8 cellular contexts compared by ENCODE assay signal in genomic region chr3:14178247-14179113, GRCh38. TPM values are rescaled to one million over a fixed set of nuclear protein-coding genes. Genes with fewer than 3 reads are reported as not detected.
A peak's percentile ranks its signal among the peaks of the same experiment; 100 is the strongest.
DNase-seq lines count a peak whose midpoint lies in the region; ATAC-seq, FAIRE-seq and TF ChIP-seq lines count a peak whose summit lies in the region.

LSM3 (plus strand) TSS chr3:14178817; CDS start chr3:14178861, 44 bp downstream.
XPC (minus strand) TSS chr3:14178601; CDS start chr3:14178568, 33 bp downstream.

- peak within 1 kb of the TSS; percentile 74 for H2AFZ ChIP-seq in Loucy (ENCODE audit: low read length)

- ATAC-seq in naive thymus-derived CD8-positive, alpha-beta T cell, result peak; percentile 85 to 88

- H3K4me2 ChIP-seq in Loucy (ENCODE audit: low read depth, low read length, poor library complexity, severe bottlenecking), result peak within 1 kb of the TSS; percentile 98

- H3K4me1 Mint-ChIP-seq in naive thymus-derived CD8-positive, alpha-beta T cell, result peaks cover 32 to 75% (median 74%) of the 10 kb centered on the region in 4 donors

- no peaks in the 10 kb centered on the region for H3K9me3 ChIP-seq in Loucy (ENCODE audit: insufficient read depth, low read depth, low read length)

- H3K4me3 Mint-ChIP-seq in naive thymus-derived CD8-positive, alpha-beta T cell, result peak within 1 kb of the TSS; percentile 88 to 100 (median 98)

- peaks cover 4% of the 10 kb centered on the region for H3K27me3 ChIP-seq in Loucy (ENCODE audit: insufficient read depth, low read length, poor library complexity, severe bottlenecking)

- peaks cover 73% of the 10 kb centered on the region for H3K79me2 ChIP-seq in Loucy (ENCODE audit: insufficient read depth, low read length)

- no peaks in the 10 kb centered on the region for H3K9me2 ChIP-seq in Loucy (replicated peaks; ENCODE audit: low read depth, low read length)

- no peaks in the 10 kb centered on the region for H3K27me3 Mint-ChIP-seq in naive thymus-derived CD8-positive, alpha-beta T cell

- H3K4me1 ChIP-seq in Loucy (ENCODE audit: insufficient read depth, low read length, poor library complexity, severe bottlenecking), result peaks cover 72% of the 10 kb centered on the region

- H3K9ac ChIP-seq in Loucy (ENCODE audit: low read depth, low read length, poor library complexity, severe bottlenecking), result peak within 1 kb of the TSS; percentile 99

- peaks cover 29% of the 10 kb centered on the region for H4K20me1 ChIP-seq in Loucy (ENCODE audit: insufficient read depth, low read length, poor library complexity, severe bottlenecking)

- no peaks in the 10 kb centered on the region; the same call in 1 of the 2 replicates for H3K36me3 ChIP-seq in Loucy (ENCODE audit: insufficient read depth, low read length)

- POLR2A ChIA-PET in naive thymus-derived CD8-positive, alpha-beta T cell (lab: Charles Lee), result interaction anchor here (0.6 to 7.0 kb wide), 25 partner anchors 13 to 1694 kb away, joined by 3 to 124 read pairs (median 5); partner anchors contain the start of genes CCDC174, CHCHD4, NUP210 and RBSN

- peaks cover 4 to 25% (median 15%) of the 10 kb centered on the region in 3 donors for H3K36me3 Mint-ChIP-seq in naive thymus-derived CD8-positive, alpha-beta T cell

- no peaks in the 10 kb centered on the region for H3F3A ChIP-seq in Loucy (ENCODE audit: low read depth)

- DNase-seq in EL (peak; percentile 99), H54 (ENCODE audit: insufficient read length, low spot score) (peak; percentile 83), fibroblast of mammary gland (ENCODE audit: low read depth) (peak; percentile 99)
- DNase-seq in activated T-helper 9 cell treated with anti-CD3 and anti-CD28 coated beads, Interleukin-2, amount 50 U/mL, for 16 hours (ENCODE audit: low read depth), result peak; percentile 94
- peak; percentile 97 to 100 (median 98) for DNase-seq in naive thymus-derived CD8-positive, alpha-beta T cell
- DNase-seq in stimulated activated naive CD4-positive, alpha-beta T cell (lab: John Stamatoyannopoulos, UW), result peak; percentile 96 to 99 (median 98)

- peak; percentile 99 for FAIRE-seq in H54 (lab: Jason Lieb, UNC)

- H3K9me3 Mint-ChIP-seq in naive thymus-derived CD8-positive, alpha-beta T cell, result no peaks in the 10 kb centered on the region

- peak within 1 kb of the TSS; percentile 97 to 100 (median 100) for H3K27ac Mint-ChIP-seq in naive thymus-derived CD8-positive, alpha-beta T cell

- TF ChIP-seq POLR2A in H54 (IDR thresholded peaks at IDR 0.05; ENCODE audit: low read depth, low read length) (peak; percentile 81), Raji (IDR thresholded peaks at IDR 0.05; ENCODE audit: insufficient read depth, low read depth, low read length) (peak; percentile 89)

- peak within 1 kb of the TSS; percentile 95 for H3K4me3 ChIP-seq in Loucy (ENCODE audit: low read length, poor library complexity, severe bottlenecking)
- peak within 1 kb of the TSS; percentile 89 for H3K4me3 ChIP-seq in fibroblast of mammary gland (ENCODE audit: control insufficient read depth, low read depth, low read length)

- TF ChIP-seq CTCF in Loucy (conservative IDR thresholded peaks at IDR 0.05; ENCODE audit: low read length) (no peak), fibroblast of mammary gland (conservative IDR thresholded peaks at IDR 0.05; ENCODE audit: control insufficient read depth, insufficient read depth, low read depth, low read length) (no peak)

RNA-seq across cellular contexts. Expression of gene LSM3, which starts in this region (rescaled TPM):
- 10 to 100 TPM; 10.4 to 11.6 TPM for total RNA-seq in naive thymus-derived CD8-positive, alpha-beta T cell
- polyA plus RNA-seq in naive thymus-derived CD8-positive, alpha-beta T cell, result 10 to 100 TPM; 20.8 to 26.5 (median 24.8) TPM

RNA-seq across cellular contexts. Expression of gene XPC, which starts in this region (rescaled TPM):
- 10 to 100 TPM; 90.9 to 95.2 TPM for total RNA-seq in naive thymus-derived CD8-positive, alpha-beta T cell
- polyA plus RNA-seq in naive thymus-derived CD8-positive, alpha-beta T cell, result 10 to 100 TPM; 28.5 to 49.6 (median 49.4) TPM

Comparison
In these comparisons a context has a peak if more than half of its experiments do, and no peak if none do; other contexts are left out.
1. Peak in every context shown above with its lines: DNase-seq, ATAC-seq and H3K4me3 ChIP-seq.